In genomic region chr7:76346097-76346496, GRCh38 we compare ENCODE assay signal across 13 cellular contexts. TPM values are rescaled to one million over a fixed set of nuclear protein-coding genes. Genes with fewer than 3 reads are reported as not detected.
DNase-seq lines count a peak whose midpoint lies in the region; ATAC-seq and TF ChIP-seq lines count a peak whose summit lies in the region.
"Had no signal": no experiment of that assay in that cellular context is flagged by ENCODE, and none has a peak within 500 bp of the region (broad histone marks: within the 10 kb centered on the region; RNA-seq: fewer than 3 reads in every experiment).

No MANE protein-coding gene starts in this region.

- peaks cover 32 to 68% (median 53%) of the 10 kb centered on the region in 4 donors for H3K4me1 Mint-ChIP-seq in CD4-positive, CD25-positive, alpha-beta regulatory T cell
- peaks cover 50 to 81% (median 73%) of the 10 kb centered on the region in 7 donors for H3K4me1 Mint-ChIP-seq in naive thymus-derived CD4-positive, alpha-beta T cell

- H3K79me2 ChIP-seq in Loucy (ENCODE audit: insufficient read depth, low read length) = peaks cover 99% of the 10 kb centered on the region

- H3K36me3 Mint-ChIP-seq in CD4-positive, CD25-positive, alpha-beta regulatory T cell = peaks cover 63% of the 10 kb centered on the region
- peaks cover 24 to 65% (median 44%) of the 10 kb centered on the region in 5 donors for H3K36me3 Mint-ChIP-seq in naive thymus-derived CD4-positive, alpha-beta T cell

- no peak overlapping the region for H2AFZ ChIP-seq in Loucy (ENCODE audit: low read length)

- POLR2A ChIA-PET in naive thymus-derived CD4-positive, alpha-beta T cell (lab: Charles Lee) = no interaction called here

- 0 out of 2 replicates have a peak, but pooled peaks cover 4% of the 10 kb centered on the region for H3F3A ChIP-seq in Loucy (ENCODE audit: low read depth)

- H3K27me3 Mint-ChIP-seq in CD4-positive, CD25-positive, alpha-beta regulatory T cell = no peaks in the 10 kb centered on the region
- no peaks in the 10 kb centered on the region for H3K27me3 Mint-ChIP-seq in naive thymus-derived CD4-positive, alpha-beta T cell
- H3K27me3 Mint-ChIP-seq: activated CD4-positive, alpha-beta memory T cell treated with anti-CD3 and anti-CD28 coated beads, Interleukin-2, amount 10 ng/mL, durations not matched to agents 7 days and 5 days had no signal

- peaks cover 0 to 3% (median 0%) of the 10 kb centered on the region in 7 donors for H3K9me3 Mint-ChIP-seq in CD4-positive, CD25-positive, alpha-beta regulatory T cell
- H3K9me3 Mint-ChIP-seq in naive thymus-derived CD4-positive, alpha-beta T cell = no peaks in the 10 kb centered on the region
- H3K9me3 Mint-ChIP-seq: activated CD4-positive, alpha-beta memory T cell treated with anti-CD3 and anti-CD28 coated beads, Interleukin-2, amount 10 ng/mL, durations not matched to agents 7 days and 5 days had no signal

- H4K20me1 ChIP-seq in Loucy (ENCODE audit: insufficient read depth, low read length, poor library complexity, severe bottlenecking) = peaks cover 87% of the 10 kb centered on the region

- CTCF ChIA-PET in naive thymus-derived CD4-positive, alpha-beta T cell (lab: Charles Lee) = no interaction called here

- no peaks in the 10 kb centered on the region for H3K27me3 ChIP-seq in CD4-positive, CD25-positive, alpha-beta regulatory T cell (ENCODE audit: control insufficient read depth, insufficient read depth, low read length)
- H3K27me3 ChIP-seq in Loucy (ENCODE audit: insufficient read depth, low read length, poor library complexity, severe bottlenecking) = no peaks in the 10 kb centered on the region
- no peaks in the 10 kb centered on the region for H3K27me3 ChIP-seq in naive thymus-derived CD4-positive, alpha-beta T cell (ENCODE audit: control insufficient read depth in 2 of 2, insufficient read depth in 2 of 2, low read length in 2 of 2)
- H3K27me3 ChIP-seq: BLaER1 had no signal

- no peaks in the 10 kb centered on the region for H3K9me2 ChIP-seq in Loucy (replicated peaks; ENCODE audit: low read depth, low read length)

- no peak for ATAC-seq in CD4-positive, CD25-positive, alpha-beta regulatory T cell (ENCODE audit: low read depth in 2 of 2)
- no peak for ATAC-seq in naive thymus-derived CD4-positive, alpha-beta T cell

- H3K4me2 ChIP-seq in Loucy (ENCODE audit: low read depth, low read length, poor library complexity, severe bottlenecking) = peak overlapping the region; percentile 16
- H3K4me2 ChIP-seq: BLaER1 had no signal

- H3K4me1 ChIP-seq in CD4-positive, CD25-positive, alpha-beta regulatory T cell (ENCODE audit: control insufficient read depth, insufficient read depth, low read length, poor library complexity, severe bottlenecking) = peaks cover 22% of the 10 kb centered on the region
- peaks cover 13% of the 10 kb centered on the region for H3K4me1 ChIP-seq in Loucy (ENCODE audit: insufficient read depth, low read length, poor library complexity, severe bottlenecking)
- peaks cover 0 to 16% of the 10 kb centered on the region in 2 donors for H3K4me1 ChIP-seq in naive thymus-derived CD4-positive, alpha-beta T cell (ENCODE audit: control insufficient read depth in 2 of 2, insufficient read depth in 2 of 2, low read length in 2 of 2)
- H3K4me1 ChIP-seq: BLaER1 had no signal

- H3K4me3 ChIP-seq in CD4-positive, CD25-positive, alpha-beta regulatory T cell (ENCODE audit: low read depth, low read length) = no peak overlapping the region
- no peak overlapping the region for H3K4me3 ChIP-seq in Loucy (ENCODE audit: low read length, poor library complexity, severe bottlenecking)
- no peak overlapping the region for H3K4me3 ChIP-seq in naive thymus-derived CD4-positive, alpha-beta T cell (ENCODE audit: low read length)
- H3K4me3 ChIP-seq: BLaER1 had no signal

- no peak overlapping the region for H3K27ac ChIP-seq in CD4-positive, CD25-positive, alpha-beta regulatory T cell (ENCODE audit: insufficient read depth, low read length, poor library complexity, severe bottlenecking)
- H3K27ac ChIP-seq in epithelial cell of prostate = peak overlapping the region; percentile 13
- no peak overlapping the region for H3K27ac ChIP-seq in naive thymus-derived CD4-positive, alpha-beta T cell (ENCODE audit: low read depth, low read length)
- H3K27ac ChIP-seq in caudate nucleus (ENCODE audit: low read depth, low read length) = no peak overlapping the region
- H3K27ac ChIP-seq: BLaER1 had no signal

- H3K27ac Mint-ChIP-seq in CD4-positive, CD25-positive, alpha-beta regulatory T cell = peak overlapping the region; percentile 20 to 92 (median 72)
- H3K27ac Mint-ChIP-seq in naive thymus-derived CD4-positive, alpha-beta T cell = peak overlapping the region in 7 of 9 donors; percentile 29 to 65 (median 51)

- DNase-seq in CD4-positive, CD25-positive, alpha-beta regulatory T cell = no peak
- DNase-seq in epithelial cell of prostate (ENCODE audit: low read depth, low spot score) = no peak
- DNase-seq in naive thymus-derived CD4-positive, alpha-beta T cell = no peak
- no peak for DNase-seq in caudate nucleus (lab: John Stamatoyannopoulos, UW)
- no peak for DNase-seq in kidney glomerular epithelial cell (lab: John Stamatoyannopoulos, UW)
- DNase-seq in HuH-7 (ENCODE audit: low spot score) = no peak
- no peak for DNase-seq in SIG-M5 (lab: John Stamatoyannopoulos, UW)
- DNase-seq: activated CD4-positive, alpha-beta memory T cell treated with anti-CD3 and anti-CD28 coated beads, Interleukin-2, amount 10 ng/mL, durations not matched to agents 7 days and 5 days; amniotic stem cell; KBM-7; NCI-H1930 had no signal

- TF ChIP-seq CTCF in Loucy (conservative IDR thresholded peaks at IDR 0.05; ENCODE audit: low read length) = no peak

- no peaks in the 10 kb centered on the region for H3K9me3 ChIP-seq in CD4-positive, CD25-positive, alpha-beta regulatory T cell (ENCODE audit: control insufficient read depth in 2 of 2, low read length in 2 of 2)
- H3K9me3 ChIP-seq in Loucy (ENCODE audit: insufficient read depth, low read depth, low read length) = no peaks in the 10 kb centered on the region
- H3K9me3 ChIP-seq in naive thymus-derived CD4-positive, alpha-beta T cell (ENCODE audit: control insufficient read depth in 2 of 3, low read length in 3 of 3) = no peaks in the 10 kb centered on the region

- intact Hi-C loops in naive thymus-derived CD4-positive, alpha-beta T cell (cut with micrococcal nuclease) = loop anchor here in 1 of 2 donors (2.0 kb wide), 1 partner anchor 15 kb away; no protein-coding TSS in a partner anchor

- peaks cover 48% of the 10 kb centered on the region for H3K36me3 ChIP-seq in CD4-positive, CD25-positive, alpha-beta regulatory T cell (ENCODE audit: control insufficient read depth, insufficient read depth, low read length)
- H3K36me3 ChIP-seq in Loucy (ENCODE audit: insufficient read depth, low read length) = peaks cover 88% of the 10 kb centered on the region
- peaks cover 7 to 29% (median 7%) of the 10 kb centered on the region in 3 experiments for H3K36me3 ChIP-seq in naive thymus-derived CD4-positive, alpha-beta T cell (ENCODE audit: control insufficient read depth in 2 of 3, insufficient read depth in 3 of 3, low read length in 3 of 3)

- no peak overlapping the region for H3K9ac ChIP-seq in Loucy (ENCODE audit: low read depth, low read length, poor library complexity, severe bottlenecking)
- H3K9ac ChIP-seq: BLaER1 had no signal

- H3K4me3 Mint-ChIP-seq in CD4-positive, CD25-positive, alpha-beta regulatory T cell = peak overlapping the region in 1 of 4 donors; percentile 67
- peak overlapping the region in 6 of 10 donors; percentile 22 to 76 (median 57) for H3K4me3 Mint-ChIP-seq in naive thymus-derived CD4-positive, alpha-beta T cell
- H3K4me3 Mint-ChIP-seq: activated CD4-positive, alpha-beta memory T cell treated with anti-CD3 and anti-CD28 coated beads, Interleukin-2, amount 10 ng/mL, durations not matched to agents 7 days and 5 days had no signal

RNA-seq across cellular contexts. Expression of gene YWHAG, which starts 12.7 kb away (rescaled TPM):
- total RNA-seq in CD4-positive, CD25-positive, alpha-beta regulatory T cell = 36.6 TPM
- polyA plus RNA-seq in CD4-positive, CD25-positive, alpha-beta regulatory T cell = 1 to 10 TPM; 1.7 to 2.7 (median 2.0) TPM
- total RNA-seq in naive thymus-derived CD4-positive, alpha-beta T cell = 10 to 100 TPM; 27.7 to 98.3 (median 39.6) TPM
- polyA plus RNA-seq in naive thymus-derived CD4-positive, alpha-beta T cell = 1 to 10 TPM; 1.4 to 1.6 TPM

RNA-seq across cellular contexts. Expression of gene HSPB1, which starts 43.6 kb away (rescaled TPM):
- total RNA-seq in CD4-positive, CD25-positive, alpha-beta regulatory T cell = 23.0 TPM
- polyA plus RNA-seq in CD4-positive, CD25-positive, alpha-beta regulatory T cell = 10 to 100 TPM; 48.8 to 81.2 (median 56.3) TPM
- 10 to 100 TPM; 26.3 to 47.2 (median 40.5) TPM for total RNA-seq in naive thymus-derived CD4-positive, alpha-beta T cell
- polyA plus RNA-seq in naive thymus-derived CD4-positive, alpha-beta T cell = 10 to 100 TPM; 68.6 to 93.5 TPM
